ENCODE assay signal across 1 cellular context in the genomic region with DNA sequence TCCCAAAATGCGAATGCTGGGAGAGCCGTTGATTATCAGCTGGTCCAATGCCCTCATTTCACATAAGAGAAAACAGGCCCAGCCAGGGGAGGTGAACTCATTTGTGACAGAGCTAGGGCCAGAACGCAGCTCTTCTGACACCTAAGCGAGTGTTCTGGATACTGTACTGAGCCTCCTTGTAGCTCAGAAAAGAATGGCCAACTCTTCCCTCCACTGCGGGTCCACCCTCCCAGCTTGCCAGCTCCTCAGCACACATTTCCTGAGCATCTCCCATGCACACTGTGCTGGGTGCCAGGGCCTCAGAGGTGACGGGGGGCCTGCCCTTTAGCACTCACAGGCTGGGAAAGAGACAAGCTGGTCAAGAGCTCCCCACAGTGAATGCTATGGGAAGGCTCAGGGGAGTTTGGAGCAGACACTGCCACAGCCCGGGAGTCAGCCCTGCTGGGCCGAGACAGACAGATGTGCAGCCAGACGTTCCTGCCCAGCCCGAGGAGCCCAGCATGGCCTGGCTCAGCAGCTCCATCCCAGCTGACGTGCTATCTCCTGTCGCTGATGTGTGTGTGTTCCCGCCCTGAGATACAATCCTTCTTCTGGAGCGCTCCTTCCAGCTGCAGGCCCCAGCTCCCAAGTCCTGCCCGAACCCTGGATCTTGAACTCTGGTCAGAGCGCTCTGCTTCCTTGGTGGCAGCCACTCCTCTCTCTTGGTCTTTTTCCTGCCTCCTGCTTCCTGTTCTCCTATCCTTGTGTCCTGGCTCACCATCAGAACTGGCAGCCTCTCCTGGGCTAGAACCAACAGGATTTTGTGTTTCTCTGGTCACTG.
TF ChIP-seq lines count a peak whose summit lies in the region.

No MANE protein-coding gene starts in this region.

TF ChIP-seq in GM12878, 131 proteins besides CTCF, POLR2A, EP300 and RAD21:
- no peak for TF ChIP-seq POU2F2 (IDR thresholded peaks at IDR 0.05; ENCODE audit: borderline replicate concordance, low read depth, low read length)
